ENCODE assay signal across 8 cellular contexts in the genomic region with DNA sequence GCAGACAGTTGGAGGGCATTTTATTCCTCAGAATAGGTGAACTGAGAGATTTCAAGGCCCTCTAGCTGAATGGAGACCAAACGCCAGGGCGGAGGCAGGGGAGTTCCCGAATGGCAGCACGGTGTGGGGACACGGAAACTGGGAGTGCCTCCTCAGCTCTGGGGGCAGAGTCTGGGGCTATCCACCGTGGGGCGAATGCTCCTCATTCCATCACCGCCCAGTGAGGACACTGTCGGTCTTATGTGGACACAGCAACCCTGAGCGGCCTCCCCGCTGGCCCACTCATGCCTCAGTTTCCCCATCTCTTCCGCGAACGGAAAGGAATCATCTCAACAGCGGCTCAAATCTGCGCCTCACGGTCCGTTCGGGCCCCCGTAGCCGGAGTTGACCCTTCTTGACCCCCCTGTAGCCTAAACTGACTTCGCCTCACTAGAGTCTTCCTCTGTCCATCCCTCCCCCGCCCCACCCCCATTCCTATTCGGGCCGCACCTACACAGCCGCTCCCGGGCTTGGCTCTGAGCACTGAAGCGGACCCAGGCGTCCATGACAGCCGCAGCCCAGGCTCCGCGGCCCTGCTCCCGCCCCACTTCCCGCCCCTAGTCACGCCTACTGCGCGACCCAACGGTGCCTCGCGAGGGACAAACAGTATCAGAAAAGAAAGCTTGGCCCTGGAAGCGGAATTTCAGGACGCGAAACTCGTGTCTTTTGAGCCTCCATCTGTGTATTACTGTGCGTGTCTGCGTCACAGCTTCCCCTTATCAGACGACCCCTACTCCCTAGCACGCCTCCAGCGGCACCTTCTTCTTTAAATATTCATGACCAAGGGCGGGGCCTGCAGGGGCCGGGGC. TPM values are rescaled to one million over a fixed set of nuclear protein-coding genes. Genes with fewer than 3 reads are reported as not detected.
A peak's percentile ranks its signal among the peaks of the same experiment; 100 is the strongest.
DNase-seq lines count a peak whose midpoint lies in the region; ATAC-seq and TF ChIP-seq lines count a peak whose summit lies in the region.

A gene with protein sequence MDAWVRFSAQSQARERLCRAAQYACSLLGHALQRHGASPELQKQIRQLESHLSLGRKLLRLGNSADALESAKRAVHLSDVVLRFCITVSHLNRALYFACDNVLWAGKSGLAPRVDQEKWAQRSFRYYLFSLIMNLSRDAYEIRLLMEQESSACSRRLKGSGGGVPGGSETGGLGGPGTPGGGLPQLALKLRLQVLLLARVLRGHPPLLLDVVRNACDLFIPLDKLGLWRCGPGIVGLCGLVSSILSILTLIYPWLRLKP (minus strand): TSS at position 574 of the 848 bp plus-strand sequence. CDS start 29 bp downstream, at position 545.

- no peaks in the 10 kb centered on the region for H3K9me3 Mint-ChIP-seq in chondrocyte (ENCODE audit: low read depth)

- H3K4me1 Mint-ChIP-seq in chondrocyte (ENCODE audit: low read depth), result peaks cover 37% of the 10 kb centered on the region

- H3K4me3 Mint-ChIP-seq in chondrocyte (ENCODE audit: unreplicated experiment), result peak within 1 kb of the TSS; percentile 89

- H3K27ac Mint-ChIP-seq in chondrocyte (ENCODE audit: unreplicated experiment), result peak within 1 kb of the TSS; percentile 97

- H3K27me3 Mint-ChIP-seq in chondrocyte (ENCODE audit: low read depth), result no peaks in the 10 kb centered on the region

- ATAC-seq in HG03457 (IDR thresholded peaks at IDR 0.05; ENCODE audit: unreplicated experiment), result peak; percentile 62

- TF ChIP-seq CTCF in chondrocyte (IDR thresholded peaks at IDR 0.05), result no peak

- peaks cover 8% of the 10 kb centered on the region for H3K36me3 Mint-ChIP-seq in chondrocyte (ENCODE audit: low read depth)

- DNase-seq in Ammon's horn (ENCODE audit: low spot score), result peak; percentile 93
- peak; percentile 68 for DNase-seq in GM19240 (ENCODE audit: insufficient read length, low spot score)
- peak; percentile 61 to 76 for DNase-seq in NCI-H524 (lab: John Stamatoyannopoulos, UW)
- peak; percentile 88 to 90 for DNase-seq in activated CD4-positive, alpha-beta T cell treated with anti-CD3 and anti-CD28 coated beads for 24 hours (ENCODE audit: low read depth in 2 of 2)
- no peak for DNase-seq in chondrocyte (ENCODE audit: low spot score)
- peak; percentile 89 for DNase-seq in kidney tubule cell (ENCODE audit: low spot score)
- DNase-seq in stimulated activated CD4-positive, alpha-beta T cell treated with anti-CD3 and anti-CD28 coated beads, Interleukin-1b, Interleukin-23, amount 100 ng/mL, for 24 hours (ENCODE audit: low read depth in 4 of 4, low spot score in 1 of 4), result peak; percentile 76 to 90 (median 84)

RNA-seq across cellular contexts. Expression of the gene that starts here (rescaled TPM):
- 28.3 to 29.9 TPM (median 28.5 TPM) in 3 replicates for total RNA-seq in chondrocyte
